18 cellular contexts compared by ENCODE assay signal in genomic region chr3:43794776-43795175, GRCh38.
DNase-seq lines count a peak whose midpoint lies in the region; ATAC-seq and TF ChIP-seq lines count a peak whose summit lies in the region.
"Had no signal": no experiment of that assay in that cellular context is flagged by ENCODE, and none has a peak within 500 bp of the region (broad histone marks: within the 10 kb centered on the region; RNA-seq: fewer than 3 reads in every experiment).

No MANE protein-coding gene starts in this region.

- no peak overlapping the region for H2BK12ac ChIP-seq in H9 (ENCODE audit: insufficient read length, low read depth, low read length)

- no peaks in the 10 kb centered on the region for H3K79me2 ChIP-seq in H9 (ENCODE audit: insufficient read depth, low read length)
- no peaks in the 10 kb centered on the region for H3K79me2 ChIP-seq in osteoblast (ENCODE audit: insufficient read depth, low read length)

- no peak overlapping the region for H3K14ac ChIP-seq in H9 (ENCODE audit: insufficient read depth, low read length)

- no peak overlapping the region for H4K5ac ChIP-seq in H9 (ENCODE audit: insufficient read length, low read depth, low read length)

- no peak overlapping the region for H3K4ac ChIP-seq in H9 (ENCODE audit: low read depth, low read length)

- H3K27me3 Mint-ChIP-seq in H9 (ENCODE audit: low read depth), result peaks cover 19% of the 10 kb centered on the region

- no CpG with 5 or more reads among the region's 1 CpG for WGBS in H9 (ENCODE audit: extremely low coverage, insufficient read length, low lambda C conversion rate)
- WGBS in adrenal gland, 4 donors, result 41 to 52% (median 44%) methylated on average over 1 of the region's 1 CpG

- H2AFZ ChIP-seq in H9 (ENCODE audit: low read length) (no peak overlapping the region), osteoblast (ENCODE audit: low read length) (no peak overlapping the region)

- no peak overlapping the region for H2BK120ac ChIP-seq in H9 (ENCODE audit: low read depth, low read length, poor library complexity, severe bottlenecking)

- no peak overlapping the region for H2AK5ac ChIP-seq in H9 (ENCODE audit: insufficient read length, low read length)

- no peak overlapping the region for H3K9ac ChIP-seq in H9 (ENCODE audit: extremely low read depth, insufficient read length, low read length)

- H3K4me1 ChIP-seq in H9 (ENCODE audit: insufficient read depth, low read length), result no peaks in the 10 kb centered on the region
- H3K4me1 ChIP-seq in adrenal gland (replicated peaks in 1 of 2), result no peaks in the 10 kb centered on the region
- no peaks in the 10 kb centered on the region for H3K4me1 ChIP-seq in osteoblast (ENCODE audit: insufficient read depth, low read length)
- H3K4me1 ChIP-seq: vagina had no signal

- H3K23me2 ChIP-seq in H9 (ENCODE audit: insufficient read length, low read depth, low read length, poor library complexity, severe bottlenecking), result no peaks in the 10 kb centered on the region

- H3K4me3 Mint-ChIP-seq in H9, result no peak overlapping the region
- H3K4me3 Mint-ChIP-seq: activated CD4-positive, alpha-beta memory T cell treated with anti-CD3 and anti-CD28 coated beads for 36 hours; activated naive CD8-positive, alpha-beta T cell treated with anti-CD3 and anti-CD28 coated beads, Interleukin-2, amount 10 ng/mL, durations not matched to agents 7 days and 5 days; activated T-cell treated with anti-CD3 and anti-CD28 coated beads, Interleukin-2, amount 50 U/mL, for 24 hours had no signal

- ATAC-seq in HG03045 (IDR thresholded peaks at IDR 0.05; ENCODE audit: unreplicated experiment), result no peak

- DNase-seq in AG08395 (ENCODE audit: low spot score) (peak; percentile 75), H9 (peak; percentile 12), adrenal gland (peak in 4 of 7 donors; percentile 39 to 58 (median 56)), fibroblast of peridontal ligament (ENCODE audit: extremely low read depth) (peak; percentile 51), osteoblast (ENCODE audit: insufficient read length, low spot score, missing footprints) (no peak), RKO (ENCODE audit: low spot score) (no peak), KBM-7 (no peak)
- DNase-seq: activated CD4-positive, alpha-beta memory T cell treated with anti-CD3 and anti-CD28 coated beads for 36 hours; activated naive CD8-positive, alpha-beta T cell treated with anti-CD3 and anti-CD28 coated beads, Interleukin-2, amount 10 ng/mL, durations not matched to agents 7 days and 5 days; activated T-cell treated with anti-CD3 and anti-CD28 coated beads, Interleukin-2, amount 50 U/mL, for 24 hours; cerebellar nuclear complex; kidney; NCI-H1092 treated with DMSO at 0.1 percent for 48 hours; NCI-H82; RPMI8226 had no signal

- TF ChIP-seq CTCF in H9 (conservative IDR thresholded peaks at IDR 0.05) (no peak), adrenal gland (IDR thresholded peaks at IDR 0.05) (no peak), osteoblast (IDR thresholded peaks at IDR 0.05; ENCODE audit: extremely low read depth, low read depth, low read length) (no peak)

- H3K4me2 ChIP-seq in H9 (ENCODE audit: insufficient read depth, insufficient read length, low read length) (no peak overlapping the region), osteoblast (ENCODE audit: insufficient read depth, low read length) (no peak overlapping the region)

- no peaks in the 10 kb centered on the region for H3K36me3 ChIP-seq in adrenal gland (replicated peaks in 1 of 2)
- H3K36me3 ChIP-seq in osteoblast (ENCODE audit: insufficient read depth, low read length), result no peaks in the 10 kb centered on the region
- H3K36me3 ChIP-seq: vagina had no signal

- no peak overlapping the region for H2BK5ac ChIP-seq in H9 (ENCODE audit: insufficient read length, low read length)

- no peak overlapping the region for H4K8ac ChIP-seq in H9 (replicated peaks; ENCODE audit: insufficient read length, low read depth, low read length)

- H3K4me3 ChIP-seq in adrenal gland (no peak overlapping the region), osteoblast (ENCODE audit: insufficient read depth, low read length) (no peak overlapping the region)
- H3K4me3 ChIP-seq: vagina had no signal

- no peak overlapping the region for H3T11ph ChIP-seq in H9 (ENCODE audit: low read length)

- H3K79me1 ChIP-seq in H9 (ENCODE audit: insufficient read depth, low read depth, low read length, poor library complexity, severe bottlenecking), result no peaks in the 10 kb centered on the region

- no peaks in the 10 kb centered on the region for H3K4me1 Mint-ChIP-seq in H9
- H3K4me1 Mint-ChIP-seq: activated naive CD8-positive, alpha-beta T cell treated with anti-CD3 and anti-CD28 coated beads, Interleukin-2, amount 10 ng/mL, durations not matched to agents 7 days and 5 days; IgD-negative memory B cell had no signal

- H2BK20ac ChIP-seq in H9 (ENCODE audit: low read depth, low read length, poor library complexity, severe bottlenecking), result no peak overlapping the region

- H3K18ac ChIP-seq in H9 (ENCODE audit: insufficient read length, low read depth, low read length), result no peak overlapping the region

- H2BK15ac ChIP-seq in H9 (ENCODE audit: low read depth, low read length), result no peak overlapping the region

- H4K20me1 ChIP-seq in H9 (ENCODE audit: control insufficient read depth, insufficient read depth, insufficient read length), result no peaks in the 10 kb centered on the region
- no peaks in the 10 kb centered on the region for H4K20me1 ChIP-seq in osteoblast (ENCODE audit: insufficient read depth, low read length)

- no peak for TF ChIP-seq POLR2A in adrenal gland (IDR thresholded peaks at IDR 0.05)

- no peaks in the 10 kb centered on the region for H3K9me3 ChIP-seq in H9 (ENCODE audit: control insufficient read depth, low read depth, low read length)
- no peaks in the 10 kb centered on the region for H3K9me3 ChIP-seq in adrenal gland (replicated peaks in 1 of 3)
- H3K9me3 ChIP-seq in osteoblast (ENCODE audit: low read depth, low read length), result no peaks in the 10 kb centered on the region
- H3K9me3 ChIP-seq: vagina had no signal

- no peak overlapping the region for H3K23ac ChIP-seq in H9 (ENCODE audit: insufficient read length, low read depth, low read length)

- in situ Hi-C loops in KBM-7 (cut with MboI; ENCODE audit: low pct_unique_long_range_greater_than_20kb, low sequenced_read_pairs), result no loop called here

- no peak overlapping the region for H4K91ac ChIP-seq in H9 (ENCODE audit: insufficient read length, low read depth, low read length)

- no peak overlapping the region for H3K56ac ChIP-seq in H9 (ENCODE audit: insufficient read length, low read depth, low read length)

- H3K9me3 Mint-ChIP-seq in H9, result no peaks in the 10 kb centered on the region; a peak in 1 of 5 replicates
- H3K9me3 Mint-ChIP-seq: activated CD4-positive, alpha-beta memory T cell treated with anti-CD3 and anti-CD28 coated beads for 36 hours; activated naive CD8-positive, alpha-beta T cell treated with anti-CD3 and anti-CD28 coated beads, Interleukin-2, amount 10 ng/mL, durations not matched to agents 7 days and 5 days; activated T-cell treated with anti-CD3 and anti-CD28 coated beads, Interleukin-2, amount 50 U/mL, for 24 hours had no signal

- H3K27ac Mint-ChIP-seq in H9, result no peak overlapping the region
- H3K27ac Mint-ChIP-seq: activated CD4-positive, alpha-beta memory T cell treated with anti-CD3 and anti-CD28 coated beads for 36 hours; activated naive CD8-positive, alpha-beta T cell treated with anti-CD3 and anti-CD28 coated beads, Interleukin-2, amount 10 ng/mL, durations not matched to agents 7 days and 5 days; activated T-cell treated with anti-CD3 and anti-CD28 coated beads, Interleukin-2, amount 50 U/mL, for 24 hours; IgD-negative memory B cell had no signal

- H3K27me3 ChIP-seq in H9 (ENCODE audit: insufficient read depth, low read length) (no peaks in the 10 kb centered on the region), adrenal gland (no peaks in the 10 kb centered on the region), osteoblast (ENCODE audit: insufficient read depth, low read length) (no peaks in the 10 kb centered on the region)
- H3K27me3 ChIP-seq: vagina had no signal

- intact Hi-C loops in adrenal gland (cut with DNase I), result no loop called here

- no peak overlapping the region for H3K27ac ChIP-seq in H9 (ENCODE audit: insufficient read length, low read depth, low read length)
- H3K27ac ChIP-seq in adrenal gland, result peak overlapping the region in 1 of 5 donors; percentile 40
- H3K27ac ChIP-seq in osteoblast (ENCODE audit: low read depth, low read length), result no peak overlapping the region
- H3K27ac ChIP-seq: vagina had no signal

- no peaks in the 10 kb centered on the region for H3K36me3 Mint-ChIP-seq in H9 (ENCODE audit: insufficient read depth in 1 of 3, low read depth in 3 of 3)
- H3K36me3 Mint-ChIP-seq: activated CD4-positive, alpha-beta memory T cell treated with anti-CD3 and anti-CD28 coated beads for 36 hours; activated naive CD8-positive, alpha-beta T cell treated with anti-CD3 and anti-CD28 coated beads, Interleukin-2, amount 10 ng/mL, durations not matched to agents 7 days and 5 days; IgD-negative memory B cell had no signal

Comparison
In these comparisons a context has a peak if more than half of its experiments do, and no peak if none do; other contexts are left out.
1. DNase-seq: peak in AG08395 (single experiment), H9 (single experiment), adrenal gland (4 of 7) and fibroblast of peridontal ligament (single experiment); none in osteoblast (single experiment), RKO (single experiment) and KBM-7 (single experiment).